In the genomic region with DNA sequence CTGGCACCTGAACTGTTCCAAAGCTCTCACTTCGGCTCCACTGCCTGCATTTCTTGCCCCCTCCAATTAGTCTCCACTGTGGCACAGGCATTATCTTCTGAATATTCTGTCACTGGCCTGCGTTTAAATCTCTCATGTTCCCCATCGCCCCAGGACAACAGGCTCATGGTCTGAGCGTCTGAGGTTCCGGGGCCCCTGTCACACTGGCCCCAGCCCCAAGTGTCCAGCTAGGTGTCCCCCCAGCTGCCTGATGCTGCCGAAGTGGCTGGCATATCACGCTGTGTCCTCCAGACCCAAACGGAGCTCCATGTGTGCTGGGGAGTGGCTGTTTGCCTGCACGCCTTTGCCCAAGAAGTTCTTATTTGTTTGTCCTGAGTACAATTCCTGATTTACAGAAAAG, we compare ENCODE assay signal across 1 cellular context.
TF ChIP-seq lines count a peak whose summit lies in the region.

No MANE protein-coding gene starts in this region.

TF ChIP-seq in IMR-90, 13 proteins besides CTCF, POLR2A, EP300 and RAD21:
- TF ChIP-seq FOS (IDR thresholded peaks at IDR 0.05; ENCODE audit: low read depth, low read length) (no peak), SMC3 (IDR thresholded peaks at IDR 0.05; ENCODE audit: low read depth, low read length) (no peak), MAZ (IDR thresholded peaks at IDR 0.05; ENCODE audit: borderline replicate concordance, low read depth, low read length) (no peak), MAFK (IDR thresholded peaks at IDR 0.05; ENCODE audit: low read depth, low read length) (no peak), CHD1 (IDR thresholded peaks at IDR 0.05; ENCODE audit: low read depth, low read length) (no peak), BHLHE40 (IDR thresholded peaks at IDR 0.05; ENCODE audit: low read depth, low read length) (no peak), RFX5 (IDR thresholded peaks at IDR 0.05; ENCODE audit: low read depth, low read length) (no peak), NFE2L2 (IDR thresholded peaks at IDR 0.05; ENCODE audit: low read depth, low read length) (no peak), RCOR1 (IDR thresholded peaks at IDR 0.05; ENCODE audit: insufficient replicate concordance, low read length) (no peak), MXI1 (IDR thresholded peaks at IDR 0.05; ENCODE audit: borderline replicate concordance, low read depth, low read length) (no peak), CEBPB (IDR thresholded peaks at IDR 0.05; ENCODE audit: low read depth, low read length) (no peak)
- TF ChIP-seq, protein P1, sequence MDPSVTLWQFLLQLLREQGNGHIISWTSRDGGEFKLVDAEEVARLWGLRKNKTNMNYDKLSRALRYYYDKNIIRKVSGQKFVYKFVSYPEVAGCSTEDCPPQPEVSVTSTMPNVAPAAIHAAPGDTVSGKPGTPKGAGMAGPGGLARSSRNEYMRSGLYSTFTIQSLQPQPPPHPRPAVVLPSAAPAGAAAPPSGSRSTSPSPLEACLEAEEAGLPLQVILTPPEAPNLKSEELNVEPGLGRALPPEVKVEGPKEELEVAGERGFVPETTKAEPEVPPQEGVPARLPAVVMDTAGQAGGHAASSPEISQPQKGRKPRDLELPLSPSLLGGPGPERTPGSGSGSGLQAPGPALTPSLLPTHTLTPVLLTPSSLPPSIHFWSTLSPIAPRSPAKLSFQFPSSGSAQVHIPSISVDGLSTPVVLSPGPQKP (IDR thresholded peaks at IDR 0.05; ENCODE audit: borderline replicate concordance, low read depth, low read length) = no peak
- TF ChIP-seq, protein P2, sequence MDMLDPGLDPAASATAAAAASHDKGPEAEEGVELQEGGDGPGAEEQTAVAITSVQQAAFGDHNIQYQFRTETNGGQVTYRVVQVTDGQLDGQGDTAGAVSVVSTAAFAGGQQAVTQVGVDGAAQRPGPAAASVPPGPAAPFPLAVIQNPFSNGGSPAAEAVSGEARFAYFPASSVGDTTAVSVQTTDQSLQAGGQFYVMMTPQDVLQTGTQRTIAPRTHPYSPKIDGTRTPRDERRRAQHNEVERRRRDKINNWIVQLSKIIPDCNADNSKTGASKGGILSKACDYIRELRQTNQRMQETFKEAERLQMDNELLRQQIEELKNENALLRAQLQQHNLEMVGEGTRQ (IDR thresholded peaks at IDR 0.05; ENCODE audit: low read depth, low read length) = no peak
